In the genomic region with DNA sequence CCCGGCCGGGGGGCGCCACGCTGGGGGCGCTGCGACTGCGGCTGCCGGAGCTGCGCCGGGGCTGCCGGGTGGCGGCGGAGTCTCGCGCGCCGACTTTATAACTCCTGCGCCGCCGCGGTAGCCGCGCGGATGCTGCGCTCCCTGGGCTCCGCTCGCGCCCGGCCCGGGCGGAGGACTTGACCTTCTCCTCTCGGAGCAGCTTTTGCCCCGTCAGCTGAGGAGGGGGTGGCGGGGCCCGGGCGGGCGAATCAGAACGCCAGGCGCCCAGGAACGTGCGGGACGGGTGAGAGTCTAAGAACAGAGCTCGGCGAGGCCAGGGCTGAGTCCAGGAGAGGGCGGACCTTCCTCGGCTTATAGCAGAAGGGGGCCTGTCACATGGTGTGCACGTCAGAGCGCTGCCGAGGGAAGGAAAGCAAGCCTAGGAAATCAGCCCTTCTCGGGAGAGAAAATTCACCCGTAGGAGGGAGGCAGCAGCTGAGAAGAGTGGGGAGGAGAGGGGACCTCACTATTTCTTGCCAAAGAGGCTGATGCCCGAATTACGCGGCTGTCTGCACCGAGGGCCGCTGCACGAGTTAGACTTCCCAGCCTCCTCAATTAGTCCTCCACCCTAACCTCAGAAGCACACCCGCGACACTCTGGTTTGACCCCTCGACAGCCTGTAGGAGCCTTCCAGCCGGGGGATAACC, we compare ENCODE assay signal across 1 cellular context.
TF ChIP-seq lines count a peak whose summit lies in the region.

Gene FOXD1 (minus strand): TSS at position 327 of the 686 bp plus-strand sequence. CDS start 415 bp downstream, outside the sequence.

TF ChIP-seq in H1, 55 proteins besides CTCF, POLR2A, EP300 and RAD21:
- TF ChIP-seq ATF3 (IDR thresholded peaks at IDR 0.05; ENCODE audit: insufficient read depth, low read depth, low read length) (no peak), BACH1 (IDR thresholded peaks at IDR 0.05; ENCODE audit: low read length) (no peak), RNF2 (IDR thresholded peaks at IDR 0.05; ENCODE audit: borderline replicate concordance, low read depth, low read length, missing control alignments, poor library complexity, severe bottlenecking) (no peak), ZNF274 (IDR thresholded peaks at IDR 0.05; ENCODE audit: borderline replicate concordance, extremely low read depth, low read length) (no peak), USF2 (IDR thresholded peaks at IDR 0.05; ENCODE audit: low read length) (peak; percentile 72), SP2 (IDR thresholded peaks at IDR 0.05; ENCODE audit: low read length) (no peak), SUZ12 (IDR thresholded peaks at IDR 0.05; ENCODE audit: low read length) (peak; percentile 86), SIX5 (IDR thresholded peaks at IDR 0.05; ENCODE audit: low read depth, low read length) (no peak), TBP (IDR thresholded peaks at IDR 0.05; ENCODE audit: low read depth, low read length) (peak; percentile 31; the same call in 1 of the 2 replicates), RBBP5 (IDR thresholded peaks at IDR 0.05; ENCODE audit: borderline replicate concordance, low read depth, low read length) (no peak; the same call in 1 of the 2 replicates), MAX (IDR thresholded peaks at IDR 0.05) (peak; percentile 53), CBX5 (IDR thresholded peaks at IDR 0.05; ENCODE audit: low read depth, low read length) (no peak), RXRA (IDR thresholded peaks at IDR 0.05; ENCODE audit: insufficient read depth, low read depth, low read length) (no peak), CREB1 (IDR thresholded peaks at IDR 0.05) (peak; percentile 79), RFX5 (IDR thresholded peaks at IDR 0.05; ENCODE audit: borderline replicate concordance, low read depth, low read length) (no peak), SAP30 (IDR thresholded peaks at IDR 0.05; ENCODE audit: insufficient read depth, insufficient replicate concordance, low read length) (no peak), HDAC2 (IDR thresholded peaks at IDR 0.05; ENCODE audit: borderline replicate concordance in 1 of 2, low read depth in 2 of 2, low read length in 2 of 2) (no peak), CTBP2 (IDR thresholded peaks at IDR 0.05; ENCODE audit: borderline replicate concordance, insufficient read depth, insufficient read length, low read length) (no peak), NANOG (IDR thresholded peaks at IDR 0.05; ENCODE audit: insufficient read depth, low read depth, low read length, poor library complexity, severe bottlenecking) (no peak), CBX8 (IDR thresholded peaks at IDR 0.05; ENCODE audit: borderline replicate concordance, low read depth, low read length) (no peak), ASH2L (IDR thresholded peaks at IDR 0.05; ENCODE audit: low read length) (peak; percentile 85), HDAC6 (IDR thresholded peaks at IDR 0.05; ENCODE audit: low read depth, low read length) (no peak), GABPA (IDR thresholded peaks at IDR 0.05; ENCODE audit: borderline replicate concordance, insufficient read depth, low read length) (no peak), TAF1 (IDR thresholded peaks at IDR 0.05; ENCODE audit: low read depth, low read length) (peak; percentile 27; the same call in 1 of the 2 replicates), E2F6 (IDR thresholded peaks at IDR 0.05) (peak; percentile 53; the same call in 1 of the 2 replicates), EZH2 (IDR thresholded peaks at IDR 0.05; ENCODE audit: low read depth, low read length, severe bottlenecking) (peak; percentile 74)
